Comparison of ENCODE assay signal across 8 cellular contexts in the genomic region with DNA sequence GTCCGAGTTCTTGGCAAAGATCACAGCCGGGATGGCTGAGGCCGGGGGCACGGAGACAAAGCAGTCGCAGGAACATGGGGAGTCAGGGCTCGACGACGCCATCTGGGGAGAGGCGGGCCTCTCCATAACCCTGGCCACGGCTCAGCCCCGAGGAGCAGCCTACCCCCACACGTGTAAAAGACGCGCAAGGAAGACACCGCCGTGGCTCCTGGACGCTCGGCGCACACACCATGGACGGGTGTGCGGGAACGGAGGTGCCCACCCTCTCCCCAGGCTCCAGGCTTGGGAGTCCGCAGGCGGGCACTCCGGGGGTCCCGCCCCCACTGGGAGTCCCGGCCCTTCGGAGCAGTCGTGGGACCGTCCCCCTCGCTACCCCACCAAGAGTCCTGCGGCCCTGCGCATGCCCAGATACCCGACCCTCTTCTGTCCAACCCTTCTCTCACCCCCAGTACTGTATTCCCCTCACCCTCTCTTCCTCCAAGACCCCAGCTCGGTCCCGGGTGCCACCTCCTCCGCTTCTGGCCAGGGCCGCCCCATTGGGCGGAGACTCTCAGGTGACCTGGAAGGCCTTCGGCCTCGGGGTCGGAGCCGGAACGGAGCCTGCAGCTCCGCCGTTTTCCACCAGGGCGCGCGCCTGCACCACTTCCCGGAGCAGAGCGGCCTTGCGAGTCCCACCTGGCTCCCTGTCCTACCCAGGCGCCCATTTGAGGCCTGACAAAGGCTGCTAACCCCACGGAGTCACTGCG. TPM values are rescaled to one million over a fixed set of nuclear protein-coding genes. Genes with fewer than 3 reads are reported as not detected.
DNase-seq lines count a peak whose midpoint lies in the region; ATAC-seq and TF ChIP-seq lines count a peak whose summit lies in the region.

TSS of gene SCRN2 (minus strand) at position 532 of the 746 bp plus-strand sequence. CDS start at position 102, 430 bp downstream.

- whole genome bisulfite sequencing in mammary epithelial cell (ENCODE audit: low coverage, missing lambda C conversion rate): 4% methylated on average over 17 of the region's 55 CpGs

- no peaks in the 10 kb centered on the region for H4K20me1 ChIP-seq in mammary epithelial cell (ENCODE audit: insufficient read depth, low read length)

- no TSS peak for BruUV-seq in mammary epithelial cell (replicated peaks; lab: Mats Ljungman, UMichigan)

- DNase-seq in SIG-M5 treated with dmso at 0.1 percent for 504 hours (lab: John Stamatoyannopoulos, UW; ENCODE audit: unreplicated experiment): peak; percentile 84
- DNase-seq in SIG-M5 (lab: John Stamatoyannopoulos, UW): no peak
- DNase-seq in NCI-H2196 (lab: John Stamatoyannopoulos, UW; ENCODE audit: unreplicated experiment): peak; percentile 93
- peak; percentile 97 for DNase-seq in WERI-Rb-1
- DNase-seq in mammary epithelial cell: peak; percentile 82
- peak; percentile 86 to 88 (median 87) for DNase-seq in immature natural killer cell
- DNase-seq in stimulated activated CD4-positive, alpha-beta T cell treated with anti-CD3 and anti-CD28 coated beads, Interleukin-12 subunit alpha, Interleukin-12 subunit beta, amount 100 ng/mL, for 24 hours (ENCODE audit: low read depth in 2 of 2): peak; percentile 78 to 89

- H3K27ac Mint-ChIP-seq in immature natural killer cell: peak within 1 kb of the TSS; percentile 64 to 94 (median 91)

- peak within 1 kb of the TSS; percentile 99 for H2AFZ ChIP-seq in mammary epithelial cell (ENCODE audit: low read depth, low read length)

- H3K36me3 ChIP-seq in WERI-Rb-1 (peaks cover 38% of the 10 kb centered on the region), mammary epithelial cell (ENCODE audit: insufficient read depth, low read length) (peaks cover 4% of the 10 kb centered on the region)

- H3K79me2 ChIP-seq in mammary epithelial cell (ENCODE audit: insufficient read depth, low read length): peaks cover 15% of the 10 kb centered on the region

- peak; percentile 54 for ATAC-seq in HG03060 (IDR thresholded peaks at IDR 0.05; ENCODE audit: low read depth, unreplicated experiment)

- peak within 1 kb of the TSS; percentile 79 for H3K27ac ChIP-seq in WERI-Rb-1
- peak within 1 kb of the TSS; percentile 24 for H3K27ac ChIP-seq in mammary epithelial cell (ENCODE audit: insufficient read depth, low read depth, low read length)

- TF ChIP-seq CTCF in WERI-Rb-1 (IDR thresholded peaks at IDR 0.05; ENCODE audit: low read depth, low read length): peak; percentile 98
- peak; percentile 85 to 99 for TF ChIP-seq CTCF in mammary epithelial cell (conservative IDR thresholded peaks at IDR 0.05 in 1 of 2, IDR thresholded peaks at IDR 0.05 in 1 of 2; ENCODE audit: extremely low read depth in 1 of 2, insufficient read depth in 1 of 2, low read depth in 1 of 2, low read length in 2 of 2)

- H3K4me3 ChIP-seq in WERI-Rb-1 (ENCODE audit: low read depth, low read length) (peak within 1 kb of the TSS; percentile 95), mammary epithelial cell (replicated peaks in 1 of 3; ENCODE audit: insufficient read depth in 1 of 3, low read depth in 2 of 3, low read length in 3 of 3) (peak within 1 kb of the TSS; percentile 72 to 76 (median 74))

- H3K27me3 ChIP-seq in WERI-Rb-1 (ENCODE audit: insufficient read depth, low read depth, severe bottlenecking) (no peaks in the 10 kb centered on the region), mammary epithelial cell (ENCODE audit: insufficient read depth, low read length) (no peaks in the 10 kb centered on the region)

- H3K36me3 Mint-ChIP-seq in immature natural killer cell: peaks cover 0 to 3% (median 0%) of the 10 kb centered on the region in 3 donors

- in situ Hi-C loops in mammary epithelial cell (cut with MboI; ENCODE audit: low sequenced_read_pairs in 2 of 2): loop anchor here (5.0 to 10.0 kb wide), 4 partner anchors 46 to 176 kb away; partner anchors contain the start of gene PNPO (in 1 of the 2)

- CTCF ChIA-PET in mammary epithelial cell (lab: Charles Lee; ENCODE audit: low non-redundant PET): interaction anchor here (0.6 to 1.1 kb wide), 3 partner anchors 53 to 163 kb away, joined by 3 to 5 read pairs (median 5); no protein-coding TSS in a partner anchor

- no peaks in the 10 kb centered on the region for H3K9me3 Mint-ChIP-seq in immature natural killer cell

- peak within 1 kb of the TSS; percentile 72 for H3K9ac ChIP-seq in mammary epithelial cell (ENCODE audit: insufficient read depth, low read length)

- peaks cover under 1 to 6% (median 5%) of the 10 kb centered on the region in 3 donors for H3K27me3 Mint-ChIP-seq in immature natural killer cell (ENCODE audit: low read depth in 3 of 3)

- H3K4me1 Mint-ChIP-seq in immature natural killer cell: peaks cover 17 to 30% of the 10 kb centered on the region in 2 donors

- H3K9me3 ChIP-seq in WERI-Rb-1 (ENCODE audit: severe bottlenecking): no peaks in the 10 kb centered on the region
- H3K9me3 ChIP-seq in mammary epithelial cell (replicated peaks; ENCODE audit: insufficient read depth, low read length): no peaks in the 10 kb centered on the region

- peaks cover 58% of the 10 kb centered on the region for H3K4me1 ChIP-seq in mammary epithelial cell (ENCODE audit: insufficient read depth, low read length)

- peak within 1 kb of the TSS; percentile 93 to 97 (median 95) for H3K4me3 Mint-ChIP-seq in immature natural killer cell

- H3K4me2 ChIP-seq in mammary epithelial cell (ENCODE audit: insufficient read depth, low read depth, low read length): peak within 1 kb of the TSS; percentile 96

- intact Hi-C loops in mammary epithelial cell (cut with micrococcal nuclease): loop anchor here (1.0 kb wide), 3 partner anchors 106 to 177 kb away; no protein-coding TSS in a partner anchor

- dilution Hi-C loops in mammary epithelial cell (cut with HindIII; ENCODE audit: low sequenced_read_pairs): no loop called here

RNA-seq across cellular contexts. Expression of gene SCRN2, which starts in this region (rescaled TPM):
- total RNA-seq in mammary epithelial cell: 10 to 100 TPM; 29.0 to 36.3 TPM
- polyA plus RNA-seq in mammary epithelial cell (25.2 TPM), immature natural killer cell (10 to 100 TPM; 17.7 to 41.2 (median 22.5) TPM)
- 22.3 TPM for polyA minus RNA-seq in mammary epithelial cell
